Comparison of ENCODE assay signal across 2 cellular contexts in genomic region chr1:155038602-155039307, GRCh38.
TF ChIP-seq lines count a peak whose summit lies in the region.

No MANE protein-coding gene starts in this region.

TF ChIP-seq in liver, 16 proteins besides CTCF, POLR2A, EP300 and RAD21:
- TF ChIP-seq JUND (IDR thresholded peaks at IDR 0.05) (no peak), SP1 (IDR thresholded peaks at IDR 0.05) (peak; percentile 27), RXRA (IDR thresholded peaks at IDR 0.05) (peak in 1 of 2 donors; percentile 8), HNF4A (conservative IDR thresholded peaks at IDR 0.05) (peak in 1 of 2 donors; percentile 21), FOXA2 (IDR thresholded peaks at IDR 0.05) (no peak)

TF ChIP-seq in HepG2, 621 proteins besides CTCF, POLR2A, EP300 and RAD21:
- TF ChIP-seq FOXM1 (CRISPR knock-in tag; IDR thresholded peaks at IDR 0.05) (no peak), RNF2 (conservative IDR thresholded peaks at IDR 0.05; ENCODE audit: low read depth) (no peak), NONO (IDR thresholded peaks at IDR 0.05) (no peak), NONO (CRISPR knock-in tag; conservative IDR thresholded peaks at IDR 0.05) (no peak), ZNF839 (CRISPR knock-in tag; IDR thresholded peaks at IDR 0.05; ENCODE audit: borderline replicate concordance) (no peak), ZNF337 (CRISPR knock-in tag; IDR thresholded peaks at IDR 0.05; ENCODE audit: borderline replicate concordance, low read depth) (no peak), ZNF629 (CRISPR knock-in tag; conservative IDR thresholded peaks at IDR 0.05) (no peak)
- TF ChIP-seq, protein P1, sequence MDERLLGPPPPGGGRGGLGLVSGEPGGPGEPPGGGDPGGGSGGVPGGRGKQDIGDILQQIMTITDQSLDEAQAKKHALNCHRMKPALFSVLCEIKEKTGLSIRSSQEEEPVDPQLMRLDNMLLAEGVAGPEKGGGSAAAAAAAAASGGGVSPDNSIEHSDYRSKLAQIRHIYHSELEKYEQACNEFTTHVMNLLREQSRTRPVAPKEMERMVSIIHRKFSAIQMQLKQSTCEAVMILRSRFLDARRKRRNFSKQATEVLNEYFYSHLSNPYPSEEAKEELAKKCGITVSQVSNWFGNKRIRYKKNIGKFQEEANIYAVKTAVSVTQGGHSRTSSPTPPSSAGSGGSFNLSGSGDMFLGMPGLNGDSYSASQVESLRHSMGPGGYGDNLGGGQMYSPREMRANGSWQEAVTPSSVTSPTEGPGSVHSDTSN (CRISPR knock-in tag; IDR thresholded peaks at IDR 0.05): no peak
- TF ChIP-seq, protein P2, sequence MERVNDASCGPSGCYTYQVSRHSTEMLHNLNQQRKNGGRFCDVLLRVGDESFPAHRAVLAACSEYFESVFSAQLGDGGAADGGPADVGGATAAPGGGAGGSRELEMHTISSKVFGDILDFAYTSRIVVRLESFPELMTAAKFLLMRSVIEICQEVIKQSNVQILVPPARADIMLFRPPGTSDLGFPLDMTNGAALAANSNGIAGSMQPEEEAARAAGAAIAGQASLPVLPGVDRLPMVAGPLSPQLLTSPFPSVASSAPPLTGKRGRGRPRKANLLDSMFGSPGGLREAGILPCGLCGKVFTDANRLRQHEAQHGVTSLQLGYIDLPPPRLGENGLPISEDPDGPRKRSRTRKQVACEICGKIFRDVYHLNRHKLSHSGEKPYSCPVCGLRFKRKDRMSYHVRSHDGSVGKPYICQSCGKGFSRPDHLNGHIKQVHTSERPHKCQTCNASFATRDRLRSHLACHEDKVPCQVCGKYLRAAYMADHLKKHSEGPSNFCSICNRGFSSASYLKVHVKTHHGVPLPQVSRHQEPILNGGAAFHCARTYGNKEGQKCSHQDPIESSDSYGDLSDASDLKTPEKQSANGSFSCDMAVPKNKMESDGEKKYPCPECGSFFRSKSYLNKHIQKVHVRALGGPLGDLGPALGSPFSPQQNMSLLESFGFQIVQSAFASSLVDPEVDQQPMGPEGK (CRISPR knock-in tag; IDR thresholded peaks at IDR 0.05): no peak
